ENCODE assay signal across 9 cellular contexts in genomic region chr3:49471856-49472495, GRCh38. TPM values are rescaled to one million over a fixed set of nuclear protein-coding genes. Genes with fewer than 3 reads are reported as not detected.
DNase-seq lines count a peak whose midpoint lies in the region; ATAC-seq and TF ChIP-seq lines count a peak whose summit lies in the region.
"Had no signal": no experiment of that assay in that cellular context is flagged by ENCODE, and none has a peak within 500 bp of the region (broad histone marks: within the 10 kb centered on the region; RNA-seq: fewer than 3 reads in every experiment).

No MANE protein-coding gene starts in this region.

- H3K9me2 ChIP-seq in hepatocyte (replicated peaks; ENCODE audit: insufficient read depth): no peaks in the 10 kb centered on the region

- H3K27ac ChIP-seq in HUES6 (ENCODE audit: low read depth, low read length) (no peak overlapping the region), hepatocyte (peak overlapping the region; percentile 94), smooth muscle cell (ENCODE audit: low read depth) (peak overlapping the region; percentile 82)

- no peaks in the 10 kb centered on the region for H3K9me3 Mint-ChIP-seq in activated CD8-positive, alpha-beta T cell treated with anti-CD3 and anti-CD28 coated beads, Interleukin-2, amount 10 ng/mL, durations not matched to agents 7 days and 5 days (ENCODE audit: insufficient read depth)

- CTCF ChIA-PET in activated CD8-positive, alpha-beta T cell treated with anti-CD3 and anti-CD28 coated beads, Interleukin-2, amount 10 ng/mL, durations not matched to agents 7 days and 5 days (lab: Charles Lee): interaction anchor here (1.1 to 3.6 kb wide), 5 partner anchors 23 to 132 kb away, joined by 5 to 16 read pairs (median 15); partner anchors contain the start of gene USP4

- H2AFZ ChIP-seq in hepatocyte: no peak overlapping the region
- H2AFZ ChIP-seq in smooth muscle cell (ENCODE audit: low read depth): no peak overlapping the region

- peaks cover 21% of the 10 kb centered on the region for H3K4me1 ChIP-seq in HUES6 (ENCODE audit: control insufficient read depth, insufficient read depth, low read length)
- peaks cover 24% of the 10 kb centered on the region for H3K4me1 ChIP-seq in hepatocyte (ENCODE audit: insufficient read depth)
- H3K4me1 ChIP-seq in smooth muscle cell (ENCODE audit: low read depth): peaks cover 24% of the 10 kb centered on the region

- no peak for DNase-seq in activated CD8-positive, alpha-beta T cell treated with anti-CD3 and anti-CD28 coated beads, Interleukin-2, amount 10 ng/mL, durations not matched to agents 7 days and 5 days
- DNase-seq in hepatocyte (ENCODE audit: low spot score) (no peak), smooth muscle cell (lab: John Stamatoyannopoulos, UW; ENCODE audit: unreplicated experiment) (no peak), NCI-H748 treated with DMSO at 0.1 percent for 48 hours (lab: John Stamatoyannopoulos, UW) (no peak), NCI-H526 (lab: John Stamatoyannopoulos, UW) (no peak)
- DNase-seq: activated gamma-delta T cell treated with Interleukin-2 at 50 U/mL for 16 hours, NCI-H2081 had no signal

- H3K79me2 ChIP-seq in hepatocyte (peaks cover 60% of the 10 kb centered on the region), smooth muscle cell (ENCODE audit: low read depth) (peaks cover 60% of the 10 kb centered on the region)

- peaks cover 7% of the 10 kb centered on the region for H4K20me1 ChIP-seq in hepatocyte (ENCODE audit: insufficient read depth, poor library complexity, severe bottlenecking)
- H4K20me1 ChIP-seq in smooth muscle cell (ENCODE audit: low read depth): peaks cover 13% of the 10 kb centered on the region

- H3K27me3 Mint-ChIP-seq in activated CD8-positive, alpha-beta T cell treated with anti-CD3 and anti-CD28 coated beads, Interleukin-2, amount 10 ng/mL, durations not matched to agents 7 days and 5 days (ENCODE audit: low read depth): no peaks in the 10 kb centered on the region

- peaks cover 22% of the 10 kb centered on the region for H3F3A ChIP-seq in smooth muscle cell (ENCODE audit: low read depth)

- peaks cover 9% of the 10 kb centered on the region for H3K36me3 ChIP-seq in HUES6 (ENCODE audit: control insufficient read depth, insufficient read depth, low read length)
- no peaks in the 10 kb centered on the region for H3K36me3 ChIP-seq in hepatocyte (replicated peaks; ENCODE audit: insufficient read depth, low read depth)
- no peaks in the 10 kb centered on the region for H3K36me3 ChIP-seq in smooth muscle cell (ENCODE audit: low read depth)

- WGBS in hepatocyte (ENCODE audit: low lambda C conversion rate, missing lambda C conversion rate): 82% methylated on average over 6 of the region's 6 CpGs
- 81% methylated on average over 6 of the region's 6 CpGs for WGBS in smooth muscle cell (ENCODE audit: low lambda C conversion rate)

- TF ChIP-seq CTCF in hepatocyte (IDR thresholded peaks at IDR 0.05; ENCODE audit: poor library complexity): no peak
- TF ChIP-seq CTCF in smooth muscle cell (IDR thresholded peaks at IDR 0.05; ENCODE audit: borderline replicate concordance, insufficient read depth, poor library complexity, severe bottlenecking): no peak

- POLR2A ChIA-PET in activated CD8-positive, alpha-beta T cell treated with anti-CD3 and anti-CD28 coated beads, Interleukin-2, amount 10 ng/mL, durations not matched to agents 7 days and 5 days (lab: Charles Lee): interaction anchor here (0.5 to 1.3 kb wide), 2 partner anchors 29 to 43 kb away, joined by 3 read pairs; partner anchors contain the start of gene NICN1

- H3K9ac ChIP-seq in HUES6 (ENCODE audit: low read length) (peak overlapping the region; percentile 9), smooth muscle cell (ENCODE audit: low read depth) (no peak overlapping the region)

- H3K4me3 Mint-ChIP-seq in activated CD8-positive, alpha-beta T cell treated with anti-CD3 and anti-CD28 coated beads, Interleukin-2, amount 10 ng/mL, durations not matched to agents 7 days and 5 days: peak overlapping the region; percentile 86

- H3K4me3 ChIP-seq in HUES6 (ENCODE audit: low read depth, low read length) (peak overlapping the region; percentile 98), hepatocyte (peak overlapping the region; percentile 75), smooth muscle cell (peak overlapping the region; percentile 91)

- ATAC-seq in activated CD8-positive, alpha-beta T cell treated with anti-CD3 and anti-CD28 coated beads, Interleukin-2, amount 10 ng/mL, durations not matched to agents 7 days and 5 days: no peak
- ATAC-seq in HG03159 (IDR thresholded peaks at IDR 0.05; ENCODE audit: unreplicated experiment): no peak

- no peaks in the 10 kb centered on the region for H3K9me3 ChIP-seq in HUES6 (ENCODE audit: control insufficient read depth, insufficient read depth, low read depth, low read length)
- H3K9me3 ChIP-seq in hepatocyte (ENCODE audit: low read depth): no peaks in the 10 kb centered on the region
- no peaks in the 10 kb centered on the region for H3K9me3 ChIP-seq in smooth muscle cell (replicated peaks; ENCODE audit: low read depth)

- H3K27me3 ChIP-seq in HUES6 (ENCODE audit: control insufficient read depth, insufficient read depth, low read length): no peaks in the 10 kb centered on the region
- H3K27me3 ChIP-seq in hepatocyte: no peaks in the 10 kb centered on the region
- no peaks in the 10 kb centered on the region for H3K27me3 ChIP-seq in smooth muscle cell (ENCODE audit: low read depth)

- H3K4me1 Mint-ChIP-seq in activated CD8-positive, alpha-beta T cell treated with anti-CD3 and anti-CD28 coated beads, Interleukin-2, amount 10 ng/mL, durations not matched to agents 7 days and 5 days (ENCODE audit: low read depth): peaks cover 37% of the 10 kb centered on the region

- H3K27ac Mint-ChIP-seq in activated CD8-positive, alpha-beta T cell treated with anti-CD3 and anti-CD28 coated beads, Interleukin-2, amount 10 ng/mL, durations not matched to agents 7 days and 5 days: no peak overlapping the region

- H3K4me2 ChIP-seq in hepatocyte (peak overlapping the region; percentile 78), smooth muscle cell (peak overlapping the region; percentile 93)

- peaks cover 33% of the 10 kb centered on the region for H3K36me3 Mint-ChIP-seq in activated CD8-positive, alpha-beta T cell treated with anti-CD3 and anti-CD28 coated beads, Interleukin-2, amount 10 ng/mL, durations not matched to agents 7 days and 5 days (ENCODE audit: low read depth)

RNA-seq across cellular contexts. Expression of gene DAG1, which starts 1.9 kb away (rescaled TPM):
- total RNA-seq in activated CD8-positive, alpha-beta T cell treated with anti-CD3 and anti-CD28 coated beads, Interleukin-2, amount 10 ng/mL, durations not matched to agents 7 days and 5 days: 10 to 100 TPM; 18.8 to 19.7 TPM
- total RNA-seq in hepatocyte (59.9 and 63.7 TPM in 2 replicates), smooth muscle cell (61.6 and 65.2 TPM in 2 replicates)
- polyA plus RNA-seq in hepatocyte (44.6 and 50.3 TPM in 2 replicates), smooth muscle cell (32.1 and 53.0 TPM in 2 replicates)

RNA-seq across cellular contexts. Expression of gene NICN1, which starts 42.9 kb away (rescaled TPM):
- total RNA-seq in activated CD8-positive, alpha-beta T cell treated with anti-CD3 and anti-CD28 coated beads, Interleukin-2, amount 10 ng/mL, durations not matched to agents 7 days and 5 days: 10 to 100 TPM; 23.2 to 25.7 TPM
- total RNA-seq in hepatocyte (6.7 and 8.1 TPM in 2 replicates), smooth muscle cell (3.9 TPM in 2 replicates)
- polyA plus RNA-seq in hepatocyte (10.4 and 14.0 TPM in 2 replicates), smooth muscle cell (4.5 and 4.6 TPM in 2 replicates)

RNA-seq across cellular contexts. Expression of gene AMT, which starts 49.7 kb away (rescaled TPM):
- total RNA-seq in activated CD8-positive, alpha-beta T cell treated with anti-CD3 and anti-CD28 coated beads, Interleukin-2, amount 10 ng/mL, durations not matched to agents 7 days and 5 days: 1 to 10 TPM; 3.8 to 4.7 TPM
- total RNA-seq in hepatocyte (19.0 and 26.5 TPM in 2 replicates), smooth muscle cell (10.9 and 16.1 TPM in 2 replicates)
- polyA plus RNA-seq in hepatocyte (32.7 and 39.7 TPM in 2 replicates), smooth muscle cell (19.3 and 21.6 TPM in 2 replicates)

RNA-seq across cellular contexts. Expression of gene TCTA, which starts 59.8 kb away (rescaled TPM):
- total RNA-seq in activated CD8-positive, alpha-beta T cell treated with anti-CD3 and anti-CD28 coated beads, Interleukin-2, amount 10 ng/mL, durations not matched to agents 7 days and 5 days: 10 to 100 TPM; 19.6 to 25.2 TPM
- total RNA-seq in hepatocyte: 20.9 and 24.5 TPM in 2 replicates
- polyA plus RNA-seq in hepatocyte: 30.1 and 31.6 TPM in 2 replicates
- total RNA-seq in smooth muscle cell: 4.3 and 11.0 TPM in 2 replicates
- polyA plus RNA-seq in smooth muscle cell: 12.8 and 13.6 TPM in 2 replicates
